Comparison of ENCODE assay signal across 14 cellular contexts in the genomic region with DNA sequence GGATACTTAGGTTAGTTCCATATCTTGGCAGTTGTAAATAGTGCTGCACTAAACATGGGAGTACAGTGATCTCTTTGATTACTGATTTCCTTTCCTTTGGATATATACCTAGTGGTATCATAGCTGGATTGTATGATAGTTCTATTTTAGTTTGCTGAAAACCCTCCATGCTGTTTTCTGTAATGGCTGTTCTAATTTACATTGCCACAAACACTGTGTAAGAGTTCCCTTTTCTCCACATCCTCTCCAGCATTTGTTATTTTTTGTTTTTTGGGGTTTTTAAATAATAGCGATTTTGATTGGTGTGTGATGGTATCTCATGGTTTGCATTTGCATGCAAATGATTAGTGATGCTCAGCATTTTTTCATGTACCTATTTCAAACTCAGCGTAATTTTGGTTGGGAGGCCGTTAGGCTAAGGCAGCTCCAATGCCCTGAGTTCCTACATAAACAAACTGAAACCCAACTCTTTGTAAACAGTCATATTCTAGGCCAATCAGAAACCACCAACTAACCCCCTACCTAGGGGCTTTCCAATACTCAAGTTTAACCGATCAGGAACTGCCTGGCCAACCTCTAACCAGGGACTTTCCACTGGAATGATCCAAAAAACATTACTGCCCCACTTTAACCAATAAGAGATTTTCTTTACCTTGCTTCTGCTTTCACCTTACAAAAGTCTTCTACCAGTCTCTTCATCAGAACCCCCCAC.
DNase-seq lines count a peak whose midpoint lies in the region; ATAC-seq, FAIRE-seq and TF ChIP-seq lines count a peak whose summit lies in the region.
"Had no signal": no experiment of that assay in that cellular context is flagged by ENCODE, and none has a peak within 500 bp of the region (broad histone marks: within the 10 kb centered on the region; RNA-seq: fewer than 3 reads in every experiment).

No MANE protein-coding gene starts in this region.

- 96% methylated on average over 4 of the region's 4 CpGs for WGBS in HepG2 (ENCODE audit: low lambda C conversion rate)
- 96% methylated on average over 4 of the region's 4 CpGs for WGBS in SK-N-SH (ENCODE audit: low lambda C conversion rate)

- H3K79me2 ChIP-seq in HepG2 (ENCODE audit: insufficient read depth, low read length) (no peaks in the 10 kb centered on the region), SK-N-SH (ENCODE audit: insufficient read depth) (no peaks in the 10 kb centered on the region)
- H3K79me2 ChIP-seq: parathyroid adenoma had no signal

- DNase-seq in GM12865 (ENCODE audit: low read depth) (peak; percentile 86), HepG2 (ENCODE audit: low spot score) (no peak), lower lobe of right lung (no peak), midbrain (lab: John Stamatoyannopoulos, UW) (no peak), SK-N-SH (no peak)
- DNase-seq: activated CD4-positive, alpha-beta T cell treated with anti-CD3 and anti-CD28 coated beads for 1 hour; activated effector memory CD4-positive, alpha-beta T cell treated with anti-CD3 and anti-CD28 coated beads, Interleukin-2, amount 50 U/mL, for 16 hours; CD8-positive, alpha-beta memory T cell; effector memory CD4-positive, alpha-beta T cell; GF-D8; spleen had no signal

- H2AFZ ChIP-seq in HepG2 (ENCODE audit: low read length), result no peak overlapping the region
- no peak overlapping the region for H2AFZ ChIP-seq in SK-N-SH (ENCODE audit: low read depth)
- H2AFZ ChIP-seq: parathyroid adenoma had no signal

- TF ChIP-seq POLR2A in HepG2 (IDR thresholded peaks at IDR 0.05; ENCODE audit: insufficient read depth in 1 of 2, low read depth in 2 of 2, low read length in 2 of 2), result no peak

- no peak overlapping the region for H3K4me3 ChIP-seq in GM12865 (ENCODE audit: low read depth, low read length)
- no peak overlapping the region for H3K4me3 ChIP-seq in HepG2 (replicated peaks in 1 of 3; ENCODE audit: insufficient read depth in 1 of 3, low read depth in 2 of 3, low read length in 3 of 3)
- no peak overlapping the region for H3K4me3 ChIP-seq in lower lobe of right lung
- H3K4me3 ChIP-seq in SK-N-SH (ENCODE audit: low read depth in 2 of 2, low read length in 1 of 2), result no peak overlapping the region
- H3K4me3 ChIP-seq: spleen had no signal

- no peaks in the 10 kb centered on the region for H4K20me1 ChIP-seq in HepG2 (ENCODE audit: insufficient read depth, low read length)
- no peaks in the 10 kb centered on the region for H4K20me1 ChIP-seq in SK-N-SH (ENCODE audit: insufficient read depth)

- FAIRE-seq in HepG2 (lab: Jason Lieb, UNC), result no peak

- POLR2A ChIA-PET in HepG2 (lab: Yijun Ruan, JAX) (no interaction called here), SK-N-SH (lab: Yijun Ruan, JAX) (no interaction called here)

- no peak overlapping the region for H3K9ac ChIP-seq in HepG2 (ENCODE audit: insufficient read depth, low read depth, low read length)
- no peak overlapping the region for H3K9ac ChIP-seq in SK-N-SH
- H3K9ac ChIP-seq: parathyroid adenoma had no signal

- no peaks in the 10 kb centered on the region for H3K9me2 ChIP-seq in SK-N-SH

- no TSS peak for BruUV-seq in HepG2 (replicated peaks; lab: Mats Ljungman, UMichigan)

- H3K36me3 ChIP-seq in HepG2 (replicated peaks in 1 of 2; ENCODE audit: control insufficient read depth in 1 of 2, insufficient read depth in 2 of 2, low read length in 2 of 2) (peaks cover 0 to 8% of the 10 kb centered on the region in 2 experiments; a peak in 1 of 5 replicates), lower lobe of right lung (no peaks in the 10 kb centered on the region), SK-N-SH (replicated peaks in 1 of 2; ENCODE audit: control insufficient read depth in 1 of 2, insufficient read depth in 2 of 2, low read length in 1 of 2) (peaks cover 5 to 31% of the 10 kb centered on the region in 2 experiments)

- intact Hi-C loops in HepG2 (cut with micrococcal nuclease; ENCODE audit: unreplicated experiment), result no loop called here
- intact Hi-C loops in lower lobe of right lung (cut with DNase I), result no loop called here

- H3F3A ChIP-seq in SK-N-SH (replicated peaks; ENCODE audit: insufficient read depth), result no peaks in the 10 kb centered on the region

- CTCF ChIA-PET in HepG2 (lab: Yijun Ruan, JAX; ENCODE audit: low intra/inter-chr PET ratio, low total read pairs), result no interaction called here
- CTCF ChIA-PET in SK-N-SH (lab: Yijun Ruan, JAX), result interaction anchor here (1.5 kb wide), 2 partner anchors 15 to 161 kb away, joined by 4 to 5 read pairs; no protein-coding TSS in a partner anchor

- H3K4me1 ChIP-seq in HepG2 (ENCODE audit: insufficient read depth, low read length), result peaks cover 8% of the 10 kb centered on the region; the same call in 1 of the 2 replicates
- peaks cover 5% of the 10 kb centered on the region for H3K4me1 ChIP-seq in lower lobe of right lung
- H3K4me1 ChIP-seq in SK-N-SH (ENCODE audit: control insufficient read depth in 1 of 2, insufficient read depth in 2 of 2, low read depth in 1 of 2, low read length in 1 of 2), result no peaks in the 10 kb centered on the region
- H3K4me1 ChIP-seq: parathyroid adenoma, spleen had no signal

- no peak for TF ChIP-seq CTCF in GM12865 (IDR thresholded peaks at IDR 0.05; ENCODE audit: insufficient read depth, low read depth, low read length, missing control alignments)
- TF ChIP-seq CTCF in HepG2 (CRISPR knock-in tag; IDR thresholded peaks at IDR 0.05), result no peak
- TF ChIP-seq CTCF in lower lobe of right lung (IDR thresholded peaks at IDR 0.05), result no peak
- TF ChIP-seq CTCF in SK-N-SH (IDR thresholded peaks at IDR 0.05), result no peak

- in situ Hi-C loops in HepG2 (cut with HindIII; ENCODE audit: extremely low pct_ligation_motif_present, low pct_unique_long_range_greater_than_20kb), result no loop called here

- H3K27me3 ChIP-seq in HepG2 (ENCODE audit: control insufficient read depth in 1 of 2, insufficient read depth in 2 of 2, low read length in 2 of 2) (no peaks in the 10 kb centered on the region), lower lobe of right lung (ENCODE audit: low read depth) (no peaks in the 10 kb centered on the region), SK-N-SH (ENCODE audit: insufficient read depth) (no peaks in the 10 kb centered on the region)
- H3K27me3 ChIP-seq: spleen had no signal

- TF ChIP-seq RAD21 in HepG2 (CRISPR knock-in tag; IDR thresholded peaks at IDR 0.05), result no peak
- TF ChIP-seq RAD21 in SK-N-SH (IDR thresholded peaks at IDR 0.05; ENCODE audit: low read length), result no peak

- H3K4me2 ChIP-seq in HepG2 (ENCODE audit: low read depth, low read length), result no peak overlapping the region
- H3K4me2 ChIP-seq in SK-N-SH, result no peak overlapping the region

- ATAC-seq in GM18907 (IDR thresholded peaks at IDR 0.05; ENCODE audit: unreplicated experiment), result peak; percentile 69
- peak; percentile 75 for ATAC-seq in HG03457 (IDR thresholded peaks at IDR 0.05; ENCODE audit: unreplicated experiment)
- no peak for ATAC-seq in HepG2
- no peak for ATAC-seq in lower lobe of right lung

- no peak overlapping the region for H3K27ac ChIP-seq in HepG2 (ENCODE audit: extremely low read length, insufficient read depth, low read length)
- H3K27ac ChIP-seq in lower lobe of right lung, result no peak overlapping the region
- H3K27ac ChIP-seq in SK-N-SH (ENCODE audit: low read depth in 2 of 2, low read length in 1 of 2), result no peak overlapping the region
- H3K27ac ChIP-seq: parathyroid adenoma had no signal

- H3K9me3 ChIP-seq in HepG2 (ENCODE audit: low read length) (peaks cover 21% of the 10 kb centered on the region), lower lobe of right lung (peaks cover 10% of the 10 kb centered on the region), SK-N-SH (peaks cover 9% of the 10 kb centered on the region)

- TF ChIP-seq EP300 in HepG2 (IDR thresholded peaks at IDR 0.05; ENCODE audit: low read depth in 2 of 2, low read length in 2 of 2) (no peak), HepG2 (CRISPR knock-in tag; IDR thresholded peaks at IDR 0.05; ENCODE audit: borderline replicate concordance) (no peak), SK-N-SH (IDR thresholded peaks at IDR 0.05; ENCODE audit: borderline replicate concordance in 1 of 2, low read depth in 1 of 2, low read length in 1 of 2) (no peak)

TF ChIP-seq in HepG2, 621 proteins besides CTCF, POLR2A, EP300 and RAD21 (continues in another document):
- TF ChIP-seq SNAPC2 (CRISPR knock-in tag; IDR thresholded peaks at IDR 0.05) (no peak), MAFF (IDR thresholded peaks at IDR 0.05; ENCODE audit: low read depth, low read length) (peak; percentile 52), FOXP1 (IDR thresholded peaks at IDR 0.05) (no peak), FOXP1 (CRISPR knock-in tag; IDR thresholded peaks at IDR 0.05) (no peak), ZNF768 (CRISPR knock-in tag; IDR thresholded peaks at IDR 0.05) (no peak), BRD4 (CRISPR knock-in tag; IDR thresholded peaks at IDR 0.05) (no peak), MIER3 (CRISPR knock-in tag; IDR thresholded peaks at IDR 0.05; ENCODE audit: borderline replicate concordance) (no peak)
- TF ChIP-seq, protein P1, sequence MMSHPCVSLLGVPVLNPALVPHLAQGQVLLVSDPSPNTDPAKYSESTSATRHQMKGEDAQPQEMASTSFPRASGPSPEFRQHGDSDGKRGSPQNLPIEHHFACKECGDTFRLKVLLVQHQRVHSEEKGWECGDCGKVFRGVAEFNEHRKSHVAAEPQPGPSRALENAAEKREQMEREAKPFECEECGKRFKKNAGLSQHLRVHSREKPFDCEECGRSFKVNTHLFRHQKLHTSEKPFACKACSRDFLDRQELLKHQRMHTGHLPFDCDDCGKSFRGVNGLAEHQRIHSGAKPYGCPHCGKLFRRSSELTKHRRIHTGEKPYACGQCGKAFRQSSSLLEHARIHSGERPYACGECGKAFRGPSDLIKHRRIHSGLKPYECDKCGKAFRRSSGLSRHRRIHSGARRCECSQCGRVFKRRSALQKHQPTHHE (CRISPR knock-in tag; IDR thresholded peaks at IDR 0.05; ENCODE audit: borderline replicate concordance), result no peak

TF ChIP-seq in SK-N-SH, 30 proteins besides CTCF, POLR2A, EP300 and RAD21:
- no peak for TF ChIP-seq YY1 (IDR thresholded peaks at IDR 0.05; ENCODE audit: low read depth)
- no peak for TF ChIP-seq RFX5 (IDR thresholded peaks at IDR 0.05; ENCODE audit: low read length)
- TF ChIP-seq JUND (IDR thresholded peaks at IDR 0.05), result no peak
- no peak for TF ChIP-seq TEAD4 (IDR thresholded peaks at IDR 0.05; ENCODE audit: borderline replicate concordance, insufficient read depth)
- TF ChIP-seq NRF1 (IDR thresholded peaks at IDR 0.05; ENCODE audit: low read depth, low read length), result no peak
- no peak for TF ChIP-seq EZH2phosphoT487 (IDR thresholded peaks at IDR 0.05; ENCODE audit: borderline replicate concordance, low read depth)

Comparison
In these comparisons a context has a peak if more than half of its experiments do, and no peak if none do; other contexts are left out.
1. ATAC-seq: peak in GM18907 (single experiment) and HG03457 (single experiment); none in HepG2 (single experiment) and lower lobe of right lung (0 of 2).